1 cellular context compared by ENCODE assay signal in genomic region chr2:8627692-8628085, GRCh38.
TF ChIP-seq lines count a peak whose summit lies in the region.

No MANE protein-coding gene starts in this region.

TF ChIP-seq in K562, 482 proteins besides CTCF, POLR2A, EP300 and RAD21:
- TF ChIP-seq SMC3 (conservative IDR thresholded peaks at IDR 0.05; ENCODE audit: insufficient read depth, low read depth, low read length) (0 out of 2 replicates have a peak, but pooled peaks have one; percentile 22), RHOXF2B (CRISPR knock-in tag; conservative IDR thresholded peaks at IDR 0.05) (no peak)
